ENCODE assay signal across 22 cellular contexts in genomic region chr10:124329941-124330340, GRCh38.
"Had no signal": no experiment of that assay in that cellular context is flagged by ENCODE, and none has a peak within 500 bp of the region (broad histone marks: within the 10 kb centered on the region; RNA-seq: fewer than 3 reads in every experiment).

No MANE protein-coding gene starts in this region.

- H3K4me3 ChIP-seq: K562 had no signal

- FAIRE-seq: K562 had no signal

- H3K27ac Mint-ChIP-seq: activated CD4-positive, alpha-beta memory T cell treated with anti-CD3 and anti-CD28 coated beads for 36 hours; activated CD4-positive, alpha-beta T cell treated with anti-CD3 and anti-CD28 coated beads, Interleukin-2, amount 10 ng/mL, durations not matched to agents 7 days and 5 days; activated naive CD4-positive, alpha-beta T cell treated with anti-CD3 and anti-CD28 coated beads for 36 hours; activated naive CD8-positive, alpha-beta T cell; T-helper 17 cell; WTC11 had no signal

- H3K4me3 Mint-ChIP-seq: activated CD4-positive, alpha-beta memory T cell treated with anti-CD3 and anti-CD28 coated beads for 36 hours; activated CD4-positive, alpha-beta T cell treated with anti-CD3 and anti-CD28 coated beads, Interleukin-2, amount 10 ng/mL, durations not matched to agents 7 days and 5 days; activated naive CD4-positive, alpha-beta T cell treated with anti-CD3 and anti-CD28 coated beads for 36 hours; activated naive CD8-positive, alpha-beta T cell; activated T-cell treated with anti-CD3 and anti-CD28 coated beads, Interleukin-2, amount 50 U/mL, for 4 hours; T-helper 17 cell; WTC11 had no signal

- H3K4me1 Mint-ChIP-seq: activated CD4-positive, alpha-beta T cell treated with anti-CD3 and anti-CD28 coated beads, Interleukin-2, amount 10 ng/mL, durations not matched to agents 7 days and 5 days; T-helper 17 cell; WTC11 had no signal

- H3K36me3 Mint-ChIP-seq: activated CD4-positive, alpha-beta memory T cell treated with anti-CD3 and anti-CD28 coated beads for 36 hours had no signal

- DNase-seq: activated CD4-positive, alpha-beta memory T cell treated with anti-CD3 and anti-CD28 coated beads for 36 hours; activated CD4-positive, alpha-beta T cell treated with anti-CD3 and anti-CD28 coated beads, Interleukin-2, amount 10 ng/mL, durations not matched to agents 7 days and 5 days; activated effector memory CD4-positive, alpha-beta T cell treated with anti-CD3 and anti-CD28 coated beads, Interleukin-2, amount 50 U/mL, for 16 hours; activated naive CD4-positive, alpha-beta T cell treated with anti-CD3 and anti-CD28 coated beads for 36 hours; activated T-cell treated with anti-CD3 and anti-CD28 coated beads, Interleukin-2, amount 50 U/mL, for 4 hours; amygdala; caudate nucleus; Karpas-422; MM.1S; NCI-H1105; NCI-H1436; NCI-H1694 treated with DMSO at 0.1 percent for 48 hours; NCI-H2029 treated with DMSO at 0.1 percent for 48 hours; NCI-H345; NCI-H510A; NCI-H526 treated with DMSO at 0.1 percent for 48 hours; SIG-M5; T-helper 17 cell; T-helper 9 cell had no signal

- ATAC-seq: activated T-cell treated with anti-CD3 and anti-CD28 coated beads, Interleukin-2, amount 50 U/mL, for 4 hours; K562; T-helper 17 cell; WTC11 had no signal
